10 cellular contexts compared by ENCODE assay signal in genomic region chr2:134657650-134658250, GRCh38.
DNase-seq lines count a peak whose midpoint lies in the region; ATAC-seq and TF ChIP-seq lines count a peak whose summit lies in the region.
"Had no signal": no experiment of that assay in that cellular context is flagged by ENCODE, and none has a peak within 500 bp of the region (broad histone marks: within the 10 kb centered on the region; RNA-seq: fewer than 3 reads in every experiment).

No MANE protein-coding gene starts in this region.

- H3K9me3 ChIP-seq in psoas muscle: no peaks in the 10 kb centered on the region

- no peaks in the 10 kb centered on the region for H3K36me3 Mint-ChIP-seq in activated T-cell treated with anti-CD3 and anti-CD28 coated beads, Interleukin-2, amount 50 U/mL, for 4 hours (ENCODE audit: insufficient read depth)
- peaks cover 8% of the 10 kb centered on the region for H3K36me3 Mint-ChIP-seq in nephron progenitor cell (ENCODE audit: low read depth)
- H3K36me3 Mint-ChIP-seq: activated naive CD8-positive, alpha-beta T cell had no signal

- no peak overlapping the region for H3K27ac ChIP-seq in psoas muscle

- intact Hi-C loops in psoas muscle (cut with DNase I): no loop called here

- TF ChIP-seq CTCF in NB4 (IDR thresholded peaks at IDR 0.05; ENCODE audit: low read depth, low read length) (peak; percentile 52), cardiac fibroblast (IDR thresholded peaks at IDR 0.05; ENCODE audit: low read depth, low read length) (peak; percentile 49), psoas muscle (IDR thresholded peaks at IDR 0.05) (peak; percentile 12), nephron progenitor cell (IDR thresholded peaks at IDR 0.05) (no peak)

- peak; percentile 25 for DNase-seq in activated T-cell treated with anti-CD3 and anti-CD28 coated beads, Interleukin-2, amount 50 U/mL, for 4 hours
- no peak for DNase-seq in activated T-cell treated with anti-CD3 and anti-CD28 coated beads, Interleukin-2, amount 50 U/mL, for 1 hour
- DNase-seq in NB4 (ENCODE audit: low read depth): peak; percentile 25
- peak in 1 of 2 donors; percentile 22 for DNase-seq in cardiac fibroblast (ENCODE audit: low read depth in 2 of 2)
- DNase-seq in psoas muscle: no peak
- no peak for DNase-seq in nephron progenitor cell
- DNase-seq in LoVo (ENCODE audit: low spot score): no peak
- DNase-seq: DMS153 had no signal

- H3K4me1 ChIP-seq in psoas muscle: no peaks in the 10 kb centered on the region

- H3K4me1 Mint-ChIP-seq in activated T-cell treated with anti-CD3 and anti-CD28 coated beads, Interleukin-2, amount 50 U/mL, for 4 hours (ENCODE audit: low read depth): peaks cover 26% of the 10 kb centered on the region
- peaks cover 7% of the 10 kb centered on the region for H3K4me1 Mint-ChIP-seq in nephron progenitor cell

- no peak overlapping the region for H3K4me3 Mint-ChIP-seq in activated T-cell treated with anti-CD3 and anti-CD28 coated beads, Interleukin-2, amount 50 U/mL, for 4 hours
- no peak overlapping the region for H3K4me3 Mint-ChIP-seq in nephron progenitor cell
- H3K4me3 Mint-ChIP-seq: activated naive CD8-positive, alpha-beta T cell had no signal

- no peak for ATAC-seq in activated T-cell treated with anti-CD3 and anti-CD28 coated beads, Interleukin-2, amount 50 U/mL, for 4 hours
- ATAC-seq in psoas muscle (no peak), HG02571 (IDR thresholded peaks at IDR 0.05; ENCODE audit: unreplicated experiment) (no peak)

- no peak overlapping the region for H3K27ac Mint-ChIP-seq in nephron progenitor cell
- H3K27ac Mint-ChIP-seq: activated naive CD8-positive, alpha-beta T cell had no signal

- H3K27me3 Mint-ChIP-seq in activated T-cell treated with anti-CD3 and anti-CD28 coated beads, Interleukin-2, amount 50 U/mL, for 4 hours (ENCODE audit: low read depth): peaks cover 3% of the 10 kb centered on the region
- H3K27me3 Mint-ChIP-seq in nephron progenitor cell (ENCODE audit: low read depth, poor library complexity): peaks cover 3% of the 10 kb centered on the region
- H3K27me3 Mint-ChIP-seq: activated naive CD8-positive, alpha-beta T cell had no signal

- H3K27me3 ChIP-seq in psoas muscle (ENCODE audit: insufficient read depth in 3 of 3, low read length in 2 of 3): no peaks in the 10 kb centered on the region

- 78 to 81% (median 78%) methylated on average over 12 of the region's 12 CpGs for WGBS in psoas muscle, 3 donors

- H3K4me3 ChIP-seq in NB4 (ENCODE audit: low read depth, low read length) (no peak overlapping the region), cardiac fibroblast (replicated peaks in 1 of 2; ENCODE audit: low read depth in 2 of 2, low read length in 2 of 2) (no peak overlapping the region), psoas muscle (no peak overlapping the region)

- no peaks in the 10 kb centered on the region for H3K9me3 Mint-ChIP-seq in activated T-cell treated with anti-CD3 and anti-CD28 coated beads, Interleukin-2, amount 50 U/mL, for 4 hours
- H3K9me3 Mint-ChIP-seq in nephron progenitor cell: peaks cover 17% of the 10 kb centered on the region

- TF ChIP-seq POLR2A in NB4 (IDR thresholded peaks at IDR 0.05; ENCODE audit: extremely low read depth, insufficient read length): no peak

- H3K36me3 ChIP-seq in psoas muscle (ENCODE audit: insufficient read depth in 1 of 2, low read depth in 1 of 2): no peaks in the 10 kb centered on the region

Comparison
In these comparisons a context has a peak if more than half of its experiments do, and no peak if none do; other contexts are left out.
1. DNase-seq: peak in activated T-cell treated with anti-CD3 and anti-CD28 coated beads, Interleukin-2, amount 50 U/mL, for 4 hours (single experiment) and NB4 (single experiment); none in activated T-cell treated with anti-CD3 and anti-CD28 coated beads, Interleukin-2, amount 50 U/mL, for 1 hour (single experiment), psoas muscle (0 of 2), nephron progenitor cell (single experiment) and LoVo (single experiment).